Comparison of ENCODE assay signal across 1 cellular context in genomic region chr6:149963462-149964242, GRCh38.
TF ChIP-seq lines count a peak whose summit lies in the region.

ULBP1 (plus strand) TSS chr6:149963943; CDS start chr6:149964050, 107 bp downstream.

TF ChIP-seq in K562, 482 proteins besides CTCF, POLR2A, EP300 and RAD21 (continued from another document):
- TF ChIP-seq SMAD4 (CRISPR knock-in tag; conservative IDR thresholded peaks at IDR 0.05) (peak; percentile 62; the same call in 1 of the 2 replicates), ZBTB8A (IDR thresholded peaks at IDR 0.05; ENCODE audit: partially characterized antibody) (no peak), PML (IDR thresholded peaks at IDR 0.05; ENCODE audit: low read length) (0 out of 2 replicates have a peak, but pooled peaks have one; percentile 31), CEBPZ (IDR thresholded peaks at IDR 0.05; ENCODE audit: borderline replicate concordance, low read depth, low read length) (no peak), RAD51 (IDR thresholded peaks at IDR 0.05; ENCODE audit: borderline replicate concordance, low read depth) (peak; percentile 47; the same call in 1 of the 2 replicates)
TF ChIP-seq in K562: peak in this region for 153.
